18 cellular contexts compared by ENCODE assay signal in the genomic region with DNA sequence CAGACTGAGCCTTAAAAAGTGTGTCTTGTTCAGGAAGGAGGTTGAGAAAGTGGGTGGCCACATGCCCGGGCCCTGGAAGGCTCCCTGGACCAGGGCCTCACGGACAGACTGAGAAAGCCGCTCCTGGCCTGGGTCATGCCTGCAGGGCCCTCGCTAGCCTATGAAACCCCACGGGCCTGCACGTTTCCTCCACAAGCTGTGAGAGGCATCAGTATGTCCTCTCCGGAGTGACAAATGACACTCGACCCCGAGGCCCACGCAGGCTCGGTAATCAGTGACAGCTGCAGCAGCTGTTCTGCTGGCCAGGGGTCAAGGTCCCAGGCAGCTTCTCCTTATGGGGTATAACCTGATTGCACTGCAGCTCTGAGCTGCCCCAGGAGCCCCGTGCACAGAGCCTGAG. TPM values are rescaled to one million over a fixed set of nuclear protein-coding genes. Genes with fewer than 3 reads are reported as not detected.
DNase-seq lines count a peak whose midpoint lies in the region; ATAC-seq and TF ChIP-seq lines count a peak whose summit lies in the region.
"Had no signal": no experiment of that assay in that cellular context is flagged by ENCODE, and none has a peak within 500 bp of the region (broad histone marks: within the 10 kb centered on the region; RNA-seq: fewer than 3 reads in every experiment).

No MANE protein-coding gene starts in this region.

- H3K4me3 Mint-ChIP-seq in activated CD4-positive, alpha-beta T cell treated with anti-CD3 and anti-CD28 coated beads, Interleukin-2, amount 10 ng/mL, durations not matched to agents 24 days and 14 days: no peak overlapping the region
- H3K4me3 Mint-ChIP-seq: activated CD4-positive, alpha-beta T cell treated with anti-CD3 and anti-CD28 coated beads for 36 hours had no signal

- no peaks in the 10 kb centered on the region for H3K27me3 Mint-ChIP-seq in activated CD4-positive, alpha-beta T cell treated with anti-CD3 and anti-CD28 coated beads, Interleukin-2, amount 10 ng/mL, durations not matched to agents 24 days and 14 days
- H3K27me3 Mint-ChIP-seq: activated CD4-positive, alpha-beta T cell treated with anti-CD3 and anti-CD28 coated beads for 36 hours had no signal

- H4K20me1 ChIP-seq in osteoblast (ENCODE audit: insufficient read depth, low read length): no peaks in the 10 kb centered on the region

- H3K27me3 ChIP-seq in osteoblast (ENCODE audit: insufficient read depth, low read length): no peaks in the 10 kb centered on the region
- no peaks in the 10 kb centered on the region for H3K27me3 ChIP-seq in vagina
- H3K27me3 ChIP-seq: neutrophil, Peyer's patch had no signal

- no peak for TF ChIP-seq CTCF in osteoblast (IDR thresholded peaks at IDR 0.05; ENCODE audit: extremely low read depth, low read depth, low read length)
- no peak for TF ChIP-seq CTCF in vagina (IDR thresholded peaks at IDR 0.05)

- H3K27ac ChIP-seq in osteoblast (ENCODE audit: low read depth, low read length): no peak overlapping the region
- peak overlapping the region; percentile 33 for H3K27ac ChIP-seq in vagina
- H3K27ac ChIP-seq: 22Rv1, HL-60, neutrophil, Peyer's patch had no signal

- H3K36me3 Mint-ChIP-seq in activated CD4-positive, alpha-beta T cell treated with anti-CD3 and anti-CD28 coated beads, Interleukin-2, amount 10 ng/mL, durations not matched to agents 24 days and 14 days (ENCODE audit: low read depth): no peaks in the 10 kb centered on the region

- peak overlapping the region; percentile 65 for H3K4me2 ChIP-seq in osteoblast (ENCODE audit: insufficient read depth, low read length)

- H3K4me3 ChIP-seq in osteoblast (ENCODE audit: insufficient read depth, low read length): no peak overlapping the region
- no peak overlapping the region for H3K4me3 ChIP-seq in vagina
- H3K4me3 ChIP-seq: Peyer's patch had no signal

- intact Hi-C loops in Right ventricle myocardium superior (cut with DNase I) (no loop called here), vagina (cut with DNase I) (no loop called here)
- intact Hi-C loops in activated CD4-positive, alpha-beta T cell treated with anti-CD3 and anti-CD28 coated beads, Interleukin-2, amount 10 ng/mL, durations not matched to agents 24 days and 14 days (cut with micrococcal nuclease): no loop called here

- H3K36me3 ChIP-seq in osteoblast (ENCODE audit: insufficient read depth, low read length): no peaks in the 10 kb centered on the region
- no peaks in the 10 kb centered on the region for H3K36me3 ChIP-seq in vagina
- H3K36me3 ChIP-seq: neutrophil, Peyer's patch had no signal

- no peak overlapping the region for H3K27ac Mint-ChIP-seq in activated CD4-positive, alpha-beta T cell treated with anti-CD3 and anti-CD28 coated beads, Interleukin-2, amount 10 ng/mL, durations not matched to agents 24 days and 14 days
- H3K27ac Mint-ChIP-seq: activated CD4-positive, alpha-beta T cell treated with anti-CD3 and anti-CD28 coated beads for 36 hours had no signal

- H3K9me3 ChIP-seq in osteoblast (ENCODE audit: low read depth, low read length): no peaks in the 10 kb centered on the region
- H3K9me3 ChIP-seq in vagina: no peaks in the 10 kb centered on the region
- H3K9me3 ChIP-seq: neutrophil, Peyer's patch had no signal

- ATAC-seq in Right ventricle myocardium superior (ENCODE audit: poor library complexity): peak; percentile 49
- ATAC-seq: activated CD4-positive, alpha-beta T cell treated with anti-CD3 and anti-CD28 coated beads for 36 hours had no signal

- H3K4me1 Mint-ChIP-seq in activated CD4-positive, alpha-beta T cell treated with anti-CD3 and anti-CD28 coated beads, Interleukin-2, amount 10 ng/mL, durations not matched to agents 24 days and 14 days: peaks cover 3% of the 10 kb centered on the region
- H3K4me1 Mint-ChIP-seq: activated CD4-positive, alpha-beta T cell treated with anti-CD3 and anti-CD28 coated beads for 36 hours had no signal

- H2AFZ ChIP-seq in osteoblast (ENCODE audit: low read length): no peak overlapping the region

- no peaks in the 10 kb centered on the region for H3K9me3 Mint-ChIP-seq in activated CD4-positive, alpha-beta T cell treated with anti-CD3 and anti-CD28 coated beads, Interleukin-2, amount 10 ng/mL, durations not matched to agents 24 days and 14 days

- TF ChIP-seq POLR2A in vagina (IDR thresholded peaks at IDR 0.05): no peak

- peaks cover 53% of the 10 kb centered on the region for H3K4me1 ChIP-seq in osteoblast (ENCODE audit: insufficient read depth, low read length)
- peaks cover 46% of the 10 kb centered on the region for H3K4me1 ChIP-seq in vagina

- no peaks in the 10 kb centered on the region for H3K79me2 ChIP-seq in osteoblast (ENCODE audit: insufficient read depth, low read length)

- DNase-seq in DMS53 (lab: John Stamatoyannopoulos, UW) (peak; percentile 50), DMS53 treated with DMSO at 0.1 percent for 48 hours (lab: John Stamatoyannopoulos, UW; ENCODE audit: unreplicated experiment) (no peak), Right ventricle myocardium superior (peak; percentile 83), osteoblast (ENCODE audit: insufficient read length, low spot score, missing footprints) (peak; percentile 63), vagina (ENCODE audit: extremely low spot score in 2 of 2) (no peak), iPS-NIHi7 (ENCODE audit: extremely low spot score) (no peak)
- DNase-seq in activated CD4-positive, alpha-beta T cell treated with anti-CD3 and anti-CD28 coated beads, Interleukin-2, amount 10 ng/mL, durations not matched to agents 24 days and 14 days: no peak
- DNase-seq in stimulated activated CD4-positive, alpha-beta T cell treated with anti-CD3 and anti-CD28 coated beads, Interleukin-12 subunit alpha, Interleukin-12 subunit beta, amount 100 ng/mL, for 4 hours: no peak
- DNase-seq: activated CD4-positive, alpha-beta T cell treated with anti-CD3 and anti-CD28 coated beads for 36 hours; erythroblast; GDM1; Karpas-422; NCI-H526; T-helper 2 cell had no signal

RNA-seq across cellular contexts. Expression of a gene that starts 47.6 kb away (rescaled TPM):
- 15.2 TPM for total RNA-seq in Right ventricle myocardium superior
- 14.8 and 16.2 TPM in 2 replicates for total RNA-seq in osteoblast
- 17.4 TPM for total RNA-seq in vagina
- 13.5 and 14.5 TPM in 2 replicates for total RNA-seq in activated CD4-positive, alpha-beta T cell treated with anti-CD3 and anti-CD28 coated beads, Interleukin-2, amount 10 ng/mL, durations not matched to agents 24 days and 14 days

Comparison
In these comparisons a context has a peak if more than half of its experiments do, and no peak if none do; other contexts are left out.
1. DNase-seq: peak in DMS53 (single experiment), Right ventricle myocardium superior (single experiment) and osteoblast (single experiment); none in DMS53 treated with DMSO at 0.1 percent for 48 hours (single experiment), vagina (0 of 2), activated CD4-positive, alpha-beta T cell treated with anti-CD3 and anti-CD28 coated beads, Interleukin-2, amount 10 ng/mL, durations not matched to agents 24 days and 14 days (single experiment), stimulated activated CD4-positive, alpha-beta T cell treated with anti-CD3 and anti-CD28 coated beads, Interleukin-12 subunit alpha, Interleukin-12 subunit beta, amount 100 ng/mL, for 4 hours (single experiment) and iPS-NIHi7 (single experiment).